ENCODE assay signal across 1 cellular context in the genomic region with DNA sequence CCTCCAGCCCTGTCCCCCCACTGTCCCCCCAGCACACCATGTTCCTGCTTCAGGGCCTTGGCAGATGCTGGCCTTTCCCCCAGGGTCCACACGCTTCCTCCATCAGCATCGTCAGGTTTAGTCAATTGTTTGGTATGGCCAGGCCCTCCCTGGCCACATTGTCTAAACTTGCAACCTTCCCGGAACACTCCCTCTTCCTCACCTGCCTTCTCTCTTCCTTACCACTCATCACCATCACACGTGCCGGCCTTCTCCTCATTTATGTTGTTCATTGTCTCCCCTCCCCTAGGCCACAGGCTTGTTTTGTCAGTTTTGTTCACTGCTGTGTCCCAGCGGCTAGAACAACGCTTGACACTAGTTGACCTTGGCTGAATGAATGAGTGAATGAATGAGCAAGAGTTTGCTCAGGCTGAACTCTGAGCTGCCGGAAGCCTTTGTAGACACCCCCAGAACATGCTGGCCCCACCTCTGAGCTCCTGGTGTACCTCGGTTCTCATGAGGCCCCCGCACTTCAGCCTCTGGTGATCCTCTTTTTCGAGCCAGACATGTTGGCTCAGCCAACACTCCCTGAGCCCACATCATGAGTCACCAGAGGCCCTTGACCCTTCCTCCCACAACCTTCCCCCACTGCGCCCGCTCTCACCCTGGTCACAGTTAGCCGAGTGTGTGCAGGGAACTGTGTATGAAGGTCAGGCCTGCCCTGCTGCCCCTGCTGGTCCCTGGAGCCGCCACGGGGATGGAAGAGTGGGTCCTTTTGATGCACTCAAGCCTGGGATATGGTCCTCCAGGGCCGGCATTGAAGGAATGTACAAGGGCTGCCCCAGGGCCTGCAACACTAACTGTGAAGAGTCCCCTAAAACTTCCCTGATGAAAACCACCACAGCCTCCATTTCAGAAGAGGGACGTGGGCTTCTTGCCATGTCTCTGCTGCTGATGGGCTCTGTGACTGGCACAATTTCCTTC.
A peak's percentile ranks its signal among the peaks of the same experiment; 100 is the strongest.
TF ChIP-seq lines count a peak whose summit lies in the region.

No MANE protein-coding gene starts in this region.

TF ChIP-seq in K562, 482 proteins besides CTCF, POLR2A, EP300 and RAD21 (continued from another document):
- TF ChIP-seq, protein P1, sequence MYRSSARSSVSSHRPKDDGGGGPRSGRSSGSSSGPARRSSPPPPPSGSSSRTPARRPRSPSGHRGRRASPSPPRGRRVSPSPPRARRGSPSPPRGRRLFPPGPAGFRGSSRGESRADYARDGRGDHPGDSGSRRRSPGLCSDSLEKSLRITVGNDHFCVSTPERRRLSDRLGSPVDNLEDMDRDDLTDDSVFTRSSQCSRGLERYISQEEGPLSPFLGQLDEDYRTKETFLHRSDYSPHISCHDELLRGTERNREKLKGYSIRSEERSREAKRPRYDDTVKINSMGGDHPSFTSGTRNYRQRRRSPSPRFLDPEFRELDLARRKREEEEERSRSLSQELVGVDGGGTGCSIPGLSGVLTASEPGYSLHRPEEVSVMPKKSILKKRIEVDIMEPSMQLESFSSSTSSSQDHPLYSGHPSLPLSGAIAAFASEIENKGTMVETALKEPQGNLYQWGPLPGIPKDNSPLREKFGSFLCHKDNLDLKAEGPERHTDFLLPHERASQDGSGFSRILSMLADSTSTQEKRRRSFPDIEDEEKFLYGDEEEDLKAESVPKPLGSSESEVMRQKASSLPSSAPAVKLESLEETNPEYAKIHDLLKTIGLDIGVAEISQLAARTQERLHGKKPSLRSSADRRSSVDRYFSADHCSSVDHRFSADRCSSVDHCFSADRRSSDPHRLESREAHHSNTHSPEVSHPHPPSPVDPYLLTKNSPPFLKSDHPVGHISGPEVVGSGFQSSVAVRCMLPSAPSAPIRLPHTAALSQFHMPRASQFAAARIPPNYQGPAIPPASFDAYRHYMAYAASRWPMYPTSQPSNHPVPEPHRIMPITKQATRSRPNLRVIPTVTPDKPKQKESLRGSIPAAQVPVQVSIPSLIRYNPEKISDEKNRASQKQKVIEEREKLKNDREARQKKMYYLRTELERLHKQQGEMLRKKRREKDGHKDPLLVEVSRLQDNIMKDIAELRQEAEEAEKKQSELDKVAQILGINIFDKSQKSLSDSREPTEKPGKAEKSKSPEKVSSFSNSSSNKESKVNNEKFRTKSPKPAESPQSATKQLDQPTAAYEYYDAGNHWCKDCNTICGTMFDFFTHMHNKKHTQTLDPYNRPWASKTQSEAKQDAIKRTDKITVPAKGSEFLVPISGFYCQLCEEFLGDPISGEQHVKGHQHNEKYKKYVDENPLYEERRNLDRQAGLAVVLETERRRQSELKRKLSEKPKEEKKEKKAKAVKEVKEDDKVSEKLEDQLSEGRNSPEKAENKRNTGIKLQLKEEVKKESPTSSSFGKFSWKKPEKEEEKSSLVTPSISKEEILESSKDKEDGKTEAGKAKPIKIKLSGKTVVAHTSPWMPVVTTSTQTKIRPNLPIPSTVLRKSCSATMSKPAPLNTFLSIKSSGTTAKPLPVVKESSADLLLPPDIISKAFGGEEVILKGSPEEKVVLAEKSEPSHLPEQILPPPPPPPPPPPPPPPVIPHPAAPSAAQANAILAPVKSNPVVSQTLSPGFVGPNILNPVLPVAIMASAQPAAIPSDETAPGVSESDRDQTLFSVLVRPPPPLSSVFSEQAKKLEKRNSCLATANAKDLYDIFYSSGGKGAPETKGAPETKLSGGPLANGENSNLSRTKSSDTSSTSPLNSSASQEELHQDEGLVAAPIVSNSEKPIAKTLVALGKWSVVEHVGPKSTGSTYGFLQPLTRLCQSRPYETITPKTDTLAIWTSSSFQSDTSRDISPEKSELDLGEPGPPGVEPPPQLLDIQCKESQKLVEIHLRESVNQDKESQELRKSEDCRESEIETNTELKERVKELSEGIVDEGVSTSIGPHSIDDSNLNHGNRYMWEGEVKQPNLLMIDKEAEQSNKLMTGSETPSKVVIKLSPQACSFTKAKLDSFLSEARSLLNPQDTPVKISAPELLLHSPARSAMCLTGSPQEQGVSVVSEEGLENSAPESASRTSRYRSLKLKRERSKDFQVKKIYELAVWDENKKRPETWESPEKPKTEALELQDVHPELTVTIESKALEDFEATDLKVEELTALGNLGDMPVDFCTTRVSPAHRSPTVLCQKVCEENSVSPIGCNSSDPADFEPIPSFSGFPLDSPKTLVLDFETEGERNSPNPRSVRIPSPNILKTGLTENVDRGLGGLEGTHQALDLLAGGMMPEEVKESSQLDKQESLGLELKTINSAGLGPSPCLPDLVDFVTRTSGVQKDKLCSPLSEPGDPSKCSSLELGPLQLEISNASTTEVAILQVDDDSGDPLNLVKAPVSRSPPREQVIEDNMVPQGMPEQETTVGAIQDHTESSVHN (IDR thresholded peaks at IDR 0.05; ENCODE audit: borderline replicate concordance in 1 of 2, low read depth in 1 of 2): 0 out of 4 replicates have a peak, but pooled peaks of 1 of the 2 experiments have one; percentile 38
- TF ChIP-seq ZNF766 (CRISPR knock-in tag; conservative IDR thresholded peaks at IDR 0.05) (0 out of 2 replicates have a peak, but pooled peaks have one; percentile 40), MBD2 (IDR thresholded peaks at IDR 0.05; ENCODE audit: borderline replicate concordance, low read depth) (peak; percentile 74), MAZ (CRISPR knock-in tag; conservative IDR thresholded peaks at IDR 0.05 in 1 of 2, IDR thresholded peaks at IDR 0.05 in 1 of 2) (peak; percentile 29 to 60; a peak in 2 of 4 replicates), C11orf30 (IDR thresholded peaks at IDR 0.05; ENCODE audit: low read depth) (peak; percentile 55), MTA3 (IDR thresholded peaks at IDR 0.05; ENCODE audit: borderline replicate concordance) (0 out of 2 replicates have a peak, but pooled peaks have one; percentile 38), ZNF316 (IDR thresholded peaks at IDR 0.05) (peak; percentile 51), NFE2 (IDR thresholded peaks at IDR 0.05; ENCODE audit: low read depth) (peak; percentile 60), PREB (CRISPR knock-in tag; IDR thresholded peaks at IDR 0.05) (no peak), FOSL1 (tag; conservative IDR thresholded peaks at IDR 0.05) (peak; percentile 95)
- TF ChIP-seq, protein P2, sequence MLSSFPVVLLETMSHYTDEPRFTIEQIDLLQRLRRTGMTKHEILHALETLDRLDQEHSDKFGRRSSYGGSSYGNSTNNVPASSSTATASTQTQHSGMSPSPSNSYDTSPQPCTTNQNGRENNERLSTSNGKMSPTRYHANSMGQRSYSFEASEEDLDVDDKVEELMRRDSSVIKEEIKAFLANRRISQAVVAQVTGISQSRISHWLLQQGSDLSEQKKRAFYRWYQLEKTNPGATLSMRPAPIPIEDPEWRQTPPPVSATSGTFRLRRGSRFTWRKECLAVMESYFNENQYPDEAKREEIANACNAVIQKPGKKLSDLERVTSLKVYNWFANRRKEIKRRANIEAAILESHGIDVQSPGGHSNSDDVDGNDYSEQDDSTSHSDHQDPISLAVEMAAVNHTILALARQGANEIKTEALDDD (IDR thresholded peaks at IDR 0.05): peak; percentile 52; the same call in 1 of the 2 replicates
